ENCODE assay signal across 8 cellular contexts in the genomic region with DNA sequence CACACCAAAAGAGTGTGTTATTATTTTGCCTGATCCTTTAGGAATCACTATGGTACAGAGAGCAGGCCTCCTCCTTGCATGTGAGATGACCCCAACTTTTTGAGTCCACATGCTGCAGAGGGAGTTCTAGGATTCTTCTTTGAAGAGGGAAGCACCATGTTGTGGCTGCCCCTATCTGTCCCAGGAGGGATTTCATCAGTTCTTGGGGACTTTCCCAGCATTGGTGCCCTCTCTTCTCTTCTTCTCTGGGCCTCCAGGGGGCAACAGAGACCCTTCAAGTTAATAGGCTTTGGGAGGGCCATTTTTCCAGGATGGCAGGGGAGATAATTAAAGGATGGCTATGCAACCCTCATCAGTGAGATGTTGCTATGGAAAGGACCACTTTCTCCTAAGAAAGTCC. TPM values are rescaled to one million over a fixed set of nuclear protein-coding genes. Genes with fewer than 3 reads are reported as not detected.
DNase-seq lines count a peak whose midpoint lies in the region; ATAC-seq, FAIRE-seq and TF ChIP-seq lines count a peak whose summit lies in the region.

No MANE protein-coding gene starts in this region.

- H3K4me3 ChIP-seq in right atrium auricular region (no peak overlapping the region), thyroid gland (replicated peaks in 1 of 3) (no peak overlapping the region)

- no peak for TF ChIP-seq POLR2A in thyroid gland (IDR thresholded peaks at IDR 0.05)

- peak; percentile 50 for TF ChIP-seq CTCF in D721Med (IDR thresholded peaks at IDR 0.05; ENCODE audit: insufficient read depth, missing control alignments)
- TF ChIP-seq CTCF in right atrium auricular region (IDR thresholded peaks at IDR 0.05), result peak in 1 of 2 donors; percentile 18
- TF ChIP-seq CTCF in thyroid gland (IDR thresholded peaks at IDR 0.05), result no peak

- H3K4me1 ChIP-seq in right atrium auricular region, result no peaks in the 10 kb centered on the region
- no peaks in the 10 kb centered on the region for H3K4me1 ChIP-seq in thyroid gland

- ATAC-seq in GM18873 (IDR thresholded peaks at IDR 0.05; ENCODE audit: low FRiP score, unreplicated experiment), result peak; percentile 93
- ATAC-seq in HG03025 (IDR thresholded peaks at IDR 0.05; ENCODE audit: low FRiP score, unreplicated experiment), result peak; percentile 82
- ATAC-seq in esophagus mucosa, result no peak

- intact Hi-C loops in thyroid gland (cut with DNase I), result no loop called here

- H3K27me3 ChIP-seq in right atrium auricular region, result no peaks in the 10 kb centered on the region
- no peaks in the 10 kb centered on the region for H3K27me3 ChIP-seq in thyroid gland

- H3K9me3 ChIP-seq in right atrium auricular region (no peaks in the 10 kb centered on the region), thyroid gland (no peaks in the 10 kb centered on the region)

- no peak overlapping the region for H3K27ac ChIP-seq in right atrium auricular region
- no peak overlapping the region for H3K27ac ChIP-seq in thyroid gland

- no peaks in the 10 kb centered on the region for H3K36me3 ChIP-seq in right atrium auricular region
- H3K36me3 ChIP-seq in thyroid gland, result no peaks in the 10 kb centered on the region

- no peak for FAIRE-seq in D721Med (lab: Jason Lieb, UNC)

- DNase-seq in D721Med (ENCODE audit: insufficient read length, low spot score), result no peak
- peak; percentile 62 for DNase-seq in RPMI7951 (ENCODE audit: low read depth)
- peak; percentile 64 for DNase-seq in iPS DF 19.7 (ENCODE audit: low read depth, low spot score)
- DNase-seq in right atrium auricular region (ENCODE audit: low spot score), result no peak
- no peak for DNase-seq in thyroid gland

RNA-seq across cellular contexts. Expression of gene MMP1, which starts 3.6 kb away (rescaled TPM):
- total RNA-seq in RPMI7951 (2014; rRNA removed; shearing (Covaris generic)), result 21.2 and 25.4 TPM in 2 replicates
- total RNA-seq in esophagus mucosa (3.5 TPM), right atrium auricular region (under 1 TPM in 1 of 2 donors, not detected in 1; 0.16 TPM), thyroid gland (not detected)

RNA-seq across cellular contexts. Expression of gene MMP10, which starts 14.0 kb away (rescaled TPM):
- 0.20 and 0.24 TPM in 2 replicates for total RNA-seq in RPMI7951 (2014; rRNA removed; shearing (Covaris generic))
- 1.4 TPM for total RNA-seq in esophagus mucosa
- not detected for total RNA-seq in right atrium auricular region
- total RNA-seq in thyroid gland, result not detected

RNA-seq across cellular contexts. Expression of gene MMP3, which starts 49.0 kb away (rescaled TPM):
- total RNA-seq in RPMI7951 (2014; rRNA removed; shearing (Covaris generic)), result 0.39 and 1.3 TPM in 2 replicates
- total RNA-seq in esophagus mucosa (0.56 TPM), right atrium auricular region (not detected), thyroid gland (10 to 100 TPM in 1 of 4 donors, 1 to 10 TPM in 1, not detected in 2; 1.2 to 14.5 TPM)

Comparison
In these comparisons a context has a peak if more than half of its experiments do, and no peak if none do; other contexts are left out.
1. DNase-seq: peak in RPMI7951 (single experiment) and iPS DF 19.7 (single experiment); none in D721Med (single experiment), right atrium auricular region (single experiment) and thyroid gland (0 of 2).